9 cellular contexts compared by ENCODE assay signal in genomic region chr15:67068724-67069400, GRCh38. TPM values are rescaled to one million over a fixed set of nuclear protein-coding genes. Genes with fewer than 3 reads are reported as not detected.
DNase-seq lines count a peak whose midpoint lies in the region; ATAC-seq, FAIRE-seq and TF ChIP-seq lines count a peak whose summit lies in the region.
"Had no signal": no experiment of that assay in that cellular context is flagged by ENCODE, and none has a peak within 500 bp of the region (broad histone marks: within the 10 kb centered on the region; RNA-seq: fewer than 3 reads in every experiment).

No MANE protein-coding gene starts in this region.

- no peak for ATAC-seq in Panc1
- ATAC-seq in GM18907 (IDR thresholded peaks at IDR 0.05; ENCODE audit: unreplicated experiment) = no peak
- no peak for ATAC-seq in GM21360 (IDR thresholded peaks at IDR 0.05; ENCODE audit: unreplicated experiment)
- ATAC-seq in HG03520 (IDR thresholded peaks at IDR 0.05; ENCODE audit: unreplicated experiment) = no peak

- no peak for TF ChIP-seq RAD21 in H1 (IDR thresholded peaks at IDR 0.05 in 1 of 2, conservative IDR thresholded peaks at IDR 0.05 in 1 of 2; ENCODE audit: low read depth in 2 of 2, low read length in 2 of 2)

- no peak overlapping the region for H3K18ac ChIP-seq in H1 (ENCODE audit: extremely low read depth, low read length)

- H2BK5ac ChIP-seq in H1 (ENCODE audit: low read depth, low read length) = no peak overlapping the region

- no peak overlapping the region for H3K23ac ChIP-seq in H1 (ENCODE audit: insufficient read length)

- FAIRE-seq in H1 (lab: Jason Lieb, UNC) = no peak
- FAIRE-seq in D721Med (lab: Jason Lieb, UNC) = no peak
- FAIRE-seq: TTC549 had no signal

- POLR2A ChIA-PET in Panc1 (lab: Charles Lee) (interaction anchor here (0.7 to 1.8 kb wide), 7 partner anchors 29 to 232 kb away, joined by 3 to 5 read pairs (median 3); no protein-coding TSS in a partner anchor), H1 (lab: Charles Lee; ENCODE audit: partially characterized antibody) (interaction anchor here (0.6 to 3.7 kb wide), 5 partner anchors 26 to 112 kb away, joined by 3 to 16 read pairs (median 4); no protein-coding TSS in a partner anchor)

- no peak overlapping the region for H3K56ac ChIP-seq in H1 (replicated peaks; ENCODE audit: insufficient read length, low read depth, low read length)

- H3K36me3 ChIP-seq in Panc1 (ENCODE audit: control insufficient read depth, insufficient read depth, low read length) = peaks cover 27% of the 10 kb centered on the region
- no peaks in the 10 kb centered on the region for H3K36me3 ChIP-seq in H1 (ENCODE audit: control insufficient read depth in 2 of 4, insufficient read depth in 4 of 4, low read length in 3 of 4)
- no peaks in the 10 kb centered on the region for H3K36me3 ChIP-seq in prostate gland

- 0 out of 2 replicates have a peak overlapping the region, but pooled peaks have one; percentile 78 for H2BK15ac ChIP-seq in H1 (ENCODE audit: low read length)

- in situ Hi-C loops in Panc1 (cut with HindIII; ENCODE audit: low pct_unique_long_range_greater_than_20kb, low sequenced_read_pairs) = no loop called here

- H4K20me1 ChIP-seq in H1 (replicated peaks in 1 of 2; ENCODE audit: control insufficient read depth in 1 of 2, insufficient read depth in 2 of 2, low read length in 2 of 2) = peaks cover 9 to 11% of the 10 kb centered on the region in 2 experiments

- no peak overlapping the region for H3K9ac ChIP-seq in H1 (replicated peaks in 1 of 4; ENCODE audit: extremely low read depth in 1 of 4, low read depth in 3 of 4, low read length in 3 of 4)

- H4K91ac ChIP-seq in H1 (replicated peaks; ENCODE audit: insufficient read length, low read length) = no peak overlapping the region

- 0 out of 2 replicates have a peak, but pooled peaks cover 3% of the 10 kb centered on the region for H3K79me1 ChIP-seq in H1 (ENCODE audit: low read depth, low read length)

- DNase-seq in ELR (ENCODE audit: low read depth) (peak; percentile 41), Panc1 (ENCODE audit: low read depth, low spot score) (no peak), H1 (ENCODE audit: low read depth in 1 of 2, low spot score in 2 of 2) (no peak), prostate gland (ENCODE audit: low spot score) (no peak), D721Med (ENCODE audit: insufficient read length, low spot score) (no peak)

- H3K79me2 ChIP-seq in H1 (ENCODE audit: control insufficient read depth in 1 of 2, insufficient read depth in 2 of 2, low read length in 2 of 2) = peaks cover 0 to 18% of the 10 kb centered on the region in 2 experiments; a peak in 2 of 4 replicates

- H3K4ac ChIP-seq in H1 (replicated peaks; ENCODE audit: insufficient read length, low read depth, low read length) = no peak overlapping the region

- no peak overlapping the region for H3K14ac ChIP-seq in H1 (ENCODE audit: insufficient read length)

- H3K27ac ChIP-seq in Panc1 (ENCODE audit: low read length) = peak overlapping the region; percentile 100
- no peak overlapping the region for H3K27ac ChIP-seq in H1 (ENCODE audit: low read depth, low read length)
- H3K27ac ChIP-seq in prostate gland = peak overlapping the region; percentile 87 to 89

- H2BK20ac ChIP-seq in H1 (ENCODE audit: low read length) = no peak overlapping the region

- TF ChIP-seq CTCF in Panc1 (IDR thresholded peaks at IDR 0.05) = no peak
- no peak for TF ChIP-seq CTCF in H1 (IDR thresholded peaks at IDR 0.05; ENCODE audit: control extremely low read depth in 1 of 3, insufficient read depth in 1 of 3, low read depth in 1 of 3, low read length in 3 of 3)
- no peak for TF ChIP-seq CTCF in prostate gland (IDR thresholded peaks at IDR 0.05)
- no peak for TF ChIP-seq CTCF in D721Med (IDR thresholded peaks at IDR 0.05; ENCODE audit: insufficient read depth, missing control alignments)

- BruUV-seq in Panc1 (replicated peaks; lab: Mats Ljungman, UMichigan) = no TSS peak

- H3K23me2 ChIP-seq in H1 (ENCODE audit: low read depth, low read length) = peaks cover 23% of the 10 kb centered on the region

- no peaks in the 10 kb centered on the region for H3K9me3 ChIP-seq in Panc1 (ENCODE audit: control insufficient read depth, insufficient read depth, low read depth, low read length)
- H3K9me3 ChIP-seq in H1 (ENCODE audit: insufficient read depth in 2 of 2, low read depth in 1 of 2, low read length in 1 of 2) = no peaks in the 10 kb centered on the region
- no peaks in the 10 kb centered on the region for H3K9me3 ChIP-seq in prostate gland

- H2AK5ac ChIP-seq in H1 (ENCODE audit: low read depth, low read length) = 0 out of 2 replicates have a peak overlapping the region, but pooled peaks have one; percentile 54

- intact Hi-C loops in Panc1 (cut with micrococcal nuclease; ENCODE audit: unreplicated experiment) (no loop called here), prostate gland (cut with DNase I) (loop anchor here (5.0 to 10.0 kb wide), 5 partner anchors 53 to 233 kb away; partner anchors contain the start of genes AAGAB and IQCH)

- H3K27me3 ChIP-seq in Panc1 (ENCODE audit: control insufficient read depth, insufficient read depth, low read length) (no peaks in the 10 kb centered on the region), H1 (replicated peaks in 1 of 4; ENCODE audit: control insufficient read depth in 3 of 4, extremely low read depth in 1 of 4, insufficient read depth in 3 of 4, low read length in 3 of 4) (peaks cover 0 to 25% (median 16%) of the 10 kb centered on the region in 4 experiments; a peak in 5 of 7 replicates), prostate gland (replicated peaks; ENCODE audit: insufficient read depth) (no peaks in the 10 kb centered on the region)

- no peak overlapping the region; the same call in 1 of the 2 replicates for H2BK12ac ChIP-seq in H1 (ENCODE audit: low read depth, low read length)

- H4K8ac ChIP-seq in H1 (ENCODE audit: extremely low read depth, insufficient read depth, low read length) = no peak overlapping the region

- no peak overlapping the region for H4K5ac ChIP-seq in H1 (ENCODE audit: insufficient read length, low read depth, low read length)

- H3K4me3 ChIP-seq in Panc1 (ENCODE audit: low read depth in 2 of 2, low read length in 2 of 2) = peak overlapping the region; percentile 93 to 98
- no peak overlapping the region for H3K4me3 ChIP-seq in H1 (ENCODE audit: extremely low read depth in 1 of 4, insufficient read depth in 2 of 4, low read depth in 3 of 4, low read length in 4 of 4)
- H3K4me3 ChIP-seq in prostate gland = no peak overlapping the region

- peak overlapping the region in 1 of 2 experiments; percentile 98; a peak in 1 of 4 replicates for H3K4me2 ChIP-seq in H1 (ENCODE audit: insufficient read depth in 1 of 2, low read depth in 2 of 2, low read length in 2 of 2)

- WGBS in H1 (ENCODE audit: extremely low coverage in 1 of 2, insufficient coverage in 1 of 2, insufficient read length in 1 of 2, insufficient replicate concordance in 2 of 2, low coverage in 1 of 2, low lambda C conversion rate in 2 of 2, missing lambda C conversion rate in 1 of 2), 2 experiments = 86% methylated on average over 6 of the region's 6 CpGs; no CpG with 5 or more reads in 1 of the 2 experiments
- WGBS in prostate gland = 50% methylated on average over 6 of the region's 6 CpGs

- no peak for TF ChIP-seq EP300 in H1 (IDR thresholded peaks at IDR 0.05; ENCODE audit: borderline replicate concordance in 1 of 2, low read depth in 2 of 2, low read length in 2 of 2)

- no peak for TF ChIP-seq POLR2A in H1 (IDR thresholded peaks at IDR 0.05; ENCODE audit: control extremely low read depth in 1 of 2, low read depth in 2 of 2, low read length in 2 of 2)
- no peak for TF ChIP-seq POLR2A in prostate gland (IDR thresholded peaks at IDR 0.05)

- H2AFZ ChIP-seq in H1 (ENCODE audit: low read length) = no peak overlapping the region

- H2BK120ac ChIP-seq in H1 (replicated peaks; ENCODE audit: low read depth, low read length) = no peak overlapping the region

- CTCF ChIA-PET in Panc1 (lab: Charles Lee) = no interaction called here
- CTCF ChIA-PET in H1 (lab: Charles Lee; ENCODE audit: partially characterized antibody) = interaction anchor here (0.6 to 4.5 kb wide), 10 partner anchors 10 to 141 kb away, joined by 3 to 23 read pairs (median 3); no protein-coding TSS in a partner anchor

- peaks cover 45% of the 10 kb centered on the region for H3K4me1 ChIP-seq in Panc1 (ENCODE audit: control insufficient read depth, insufficient read depth, low read length)
- H3K4me1 ChIP-seq in H1 (replicated peaks in 1 of 4; ENCODE audit: control insufficient read depth in 3 of 4, insufficient read depth in 4 of 4, low read length in 3 of 4) = peaks cover 6 to 22% (median 10%) of the 10 kb centered on the region in 4 experiments
- H3K4me1 ChIP-seq in prostate gland (replicated peaks) = peaks cover 6% of the 10 kb centered on the region

TF ChIP-seq in H1, 55 proteins besides CTCF, POLR2A, EP300 and RAD21:
- TF ChIP-seq ZNF274 (IDR thresholded peaks at IDR 0.05; ENCODE audit: borderline replicate concordance, extremely low read depth, low read length) (no peak), FOSL1 (IDR thresholded peaks at IDR 0.05; ENCODE audit: insufficient read depth, low read depth, low read length) (no peak), SIX5 (IDR thresholded peaks at IDR 0.05; ENCODE audit: low read depth, low read length) (no peak), SP1 (IDR thresholded peaks at IDR 0.05; ENCODE audit: low read depth, low read length) (no peak), ASH2L (IDR thresholded peaks at IDR 0.05; ENCODE audit: low read length) (no peak), TCF12 (IDR thresholded peaks at IDR 0.05; ENCODE audit: low read depth, low read length) (no peak), POU5F1 (IDR thresholded peaks at IDR 0.05; ENCODE audit: low read depth, low read length) (no peak), E2F6 (IDR thresholded peaks at IDR 0.05) (no peak), TEAD4 (IDR thresholded peaks at IDR 0.05; ENCODE audit: low read depth, low read length) (no peak)

RNA-seq across cellular contexts. Expression of gene SMAD3, which starts 3.5 kb away (rescaled TPM):
- total RNA-seq in Panc1 (2021; ENCODE audit: unreplicated experiment) = 394 TPM
- polyA plus RNA-seq in Panc1 (2012; ENCODE audit: insufficient read length) = 255 TPM
- 11.1 and 12.4 TPM in 2 replicates for total RNA-seq in H1 (2021; fragmentation: NEBNext Ultra II Directional; extraction: Animal tissue kit (Norgen Biotek cat#: 25700))
- polyA plus RNA-seq in H1 (2011; rRNA removed) = 10.1 and 17.3 TPM in 2 replicates
- polyA plus RNA-seq in H1 (2011; cell fraction: cytosol; rRNA removed) = 9.1 TPM
- polyA plus RNA-seq in H1 (2011; cell fraction: nucleus; rRNA removed) = 41.6 TPM
- polyA plus RNA-seq in H1 (2012, experiment 1 of 2) = 7.8 to 10.4 TPM (median 8.7 TPM) in 4 replicates
- polyA plus RNA-seq in H1 (2012, experiment 2 of 2) = 5.0 TPM
- polyA plus RNA-seq in H1 (2013, experiment 1 of 2) = 13.2 TPM
- 11.1 TPM for polyA plus RNA-seq in H1 (2013, experiment 2 of 2)
- 16.5 and 18.3 TPM in 2 replicates for polyA minus RNA-seq in H1 (2011; rRNA and poly(A)+ RNA removed)
- 12.3 TPM for polyA minus RNA-seq in H1 (2011; cell fraction: cytosol; rRNA and poly(A)+ RNA removed)
- polyA minus RNA-seq in H1 (2011; cell fraction: nucleus; rRNA and poly(A)+ RNA removed) = 14.3 TPM
- total RNA-seq in prostate gland = 10 to 100 TPM; 30.6 to 45.4 TPM

Comparison
In these comparisons a context has a peak if more than half of its experiments do, and no peak if none do; other contexts are left out.
1. H3K4me3 ChIP-seq: peak in Panc1 (2 of 2); none in H1 (0 of 4) and prostate gland (0 of 2).